ENCODE assay signal across 8 cellular contexts in genomic region chr11:3169235-3169951, GRCh38. TPM values are rescaled to one million over a fixed set of nuclear protein-coding genes. Genes with fewer than 3 reads are reported as not detected.
DNase-seq lines count a peak whose midpoint lies in the region; ATAC-seq, FAIRE-seq and TF ChIP-seq lines count a peak whose summit lies in the region.

No MANE protein-coding gene starts in this region.

- H3K27ac ChIP-seq in RWPE2 (ENCODE audit: poor library complexity, severe bottlenecking) (no peak overlapping the region), duodenal mucosa (ENCODE audit: low read depth, low read length) (peak overlapping the region; percentile 46), tibial nerve (peak overlapping the region in 3 of 4 donors; percentile 31 to 75 (median 68))

- no peaks in the 10 kb centered on the region for H3K36me3 ChIP-seq in RWPE2 (ENCODE audit: low read depth)
- no peaks in the 10 kb centered on the region for H3K36me3 ChIP-seq in duodenal mucosa (ENCODE audit: control insufficient read depth in 1 of 2, insufficient read depth in 2 of 2, low read length in 2 of 2)
- no peaks in the 10 kb centered on the region for H3K36me3 ChIP-seq in tibial nerve

- DNase-seq in H54 (ENCODE audit: insufficient read length, low spot score) (peak; percentile 82), RWPE2 (ENCODE audit: low spot score) (peak; percentile 62), medulla oblongata (ENCODE audit: extremely low spot score) (peak; percentile 15), tibial nerve (ENCODE audit: low spot score in 2 of 2) (peak in 1 of 2 donors; percentile 49), activated gamma-delta T cell (lab: John Stamatoyannopoulos, UW) (no peak), hippocampal formation (lab: John Stamatoyannopoulos, UW) (no peak)

- TF ChIP-seq CTCF in RWPE2 (IDR thresholded peaks at IDR 0.05; ENCODE audit: poor library complexity, severe bottlenecking) (no peak), tibial nerve (IDR thresholded peaks at IDR 0.05) (no peak)

- ATAC-seq in RWPE2 (ENCODE audit: low read depth) = peak; percentile 76
- no peak for ATAC-seq in HG02970 (IDR thresholded peaks at IDR 0.05; ENCODE audit: low FRiP score, unreplicated experiment)

- TF ChIP-seq POLR2A in H54 (IDR thresholded peaks at IDR 0.05; ENCODE audit: low read depth, low read length) = no peak
- no peak for TF ChIP-seq POLR2A in tibial nerve (IDR thresholded peaks at IDR 0.05)

- no peak overlapping the region for H3K4me3 ChIP-seq in RWPE2 (ENCODE audit: severe bottlenecking)
- peak overlapping the region; percentile 26 to 60 for H3K4me3 ChIP-seq in duodenal mucosa (ENCODE audit: low read depth in 1 of 2, low read length in 2 of 2)
- peak overlapping the region; percentile 10 to 43 (median 26) for H3K4me3 ChIP-seq in tibial nerve

- H3K9me3 ChIP-seq in RWPE2 (ENCODE audit: severe bottlenecking) (no peaks in the 10 kb centered on the region), duodenal mucosa (ENCODE audit: control insufficient read depth in 1 of 2, low read length in 2 of 2) (no peaks in the 10 kb centered on the region), tibial nerve (no peaks in the 10 kb centered on the region)

- H3K4me1 ChIP-seq in RWPE2 (ENCODE audit: insufficient read depth, poor library complexity, severe bottlenecking) (no peaks in the 10 kb centered on the region), duodenal mucosa (ENCODE audit: control insufficient read depth in 1 of 2, insufficient read depth in 2 of 2, low read length in 2 of 2) (peaks cover 19 to 27% of the 10 kb centered on the region in 2 donors), tibial nerve (peaks cover 0 to 24% (median 14%) of the 10 kb centered on the region in 4 donors)

- 5 to 7% methylated on average over 14 to 27 of the region's 30 CpGs for WGBS in tibial nerve, 2 donors

- no peaks in the 10 kb centered on the region for H3K27me3 ChIP-seq in RWPE2 (ENCODE audit: insufficient read depth, poor library complexity, severe bottlenecking)
- H3K27me3 ChIP-seq in duodenal mucosa (ENCODE audit: control insufficient read depth in 1 of 2, insufficient read depth in 2 of 2, low read length in 2 of 2) = peaks cover 17 to 41% of the 10 kb centered on the region in 2 donors
- no peaks in the 10 kb centered on the region for H3K27me3 ChIP-seq in tibial nerve

- no peak for TF ChIP-seq EP300 in tibial nerve (IDR thresholded peaks at IDR 0.05)

- peak overlapping the region in 1 of 2 donors; percentile 24 for H3K9ac ChIP-seq in duodenal mucosa (ENCODE audit: low read depth in 1 of 2, low read length in 2 of 2)

- no peak for FAIRE-seq in H54 (lab: Jason Lieb, UNC)

RNA-seq across cellular contexts. Expression of gene OSBPL5, which starts 4.3 kb away (rescaled TPM):
- 100 to 1,000 TPM in 2 of 4 donors, 10 to 100 TPM in 2; 58.8 to 168 (median 106) TPM for total RNA-seq in tibial nerve

RNA-seq across cellular contexts. Expression of gene MRGPRG, which starts 49.2 kb away (rescaled TPM):
- not detected for total RNA-seq in tibial nerve

Comparison
In these comparisons a context has a peak if more than half of its experiments do, and no peak if none do; other contexts are left out.
1. DNase-seq: peak in H54 (single experiment), RWPE2 (single experiment) and medulla oblongata (single experiment); none in activated gamma-delta T cell (single experiment) and hippocampal formation (0 of 2).